In the genomic region with DNA sequence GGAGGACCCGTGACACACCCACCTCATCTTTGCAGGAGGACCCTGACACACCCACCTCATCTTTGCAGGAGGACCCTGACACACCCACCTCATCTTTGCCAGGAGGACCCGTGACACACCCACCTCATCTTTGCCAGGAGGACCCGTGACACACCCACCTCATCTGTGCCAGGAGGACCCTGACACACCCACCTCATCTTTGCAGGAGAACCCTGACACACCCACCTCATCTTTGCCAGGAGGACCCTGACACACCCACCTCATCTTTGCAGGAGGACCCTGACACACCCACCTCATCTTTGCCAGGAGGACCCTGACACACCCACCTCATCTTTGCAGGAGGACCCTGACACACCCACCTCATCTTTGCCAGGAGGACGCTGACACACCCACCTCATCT, we compare ENCODE assay signal across 1 cellular context. TPM values are rescaled to one million over a fixed set of nuclear protein-coding genes. Genes with fewer than 3 reads are reported as not detected.
"Had no signal": no experiment of that assay in that cellular context is flagged by ENCODE, and none has a peak within 500 bp of the region (broad histone marks: within the 10 kb centered on the region; RNA-seq: fewer than 3 reads in every experiment).

No MANE protein-coding gene starts in this region.

RNA-seq across cellular contexts. Expression of a gene that starts 31.8 kb away (rescaled TPM):
- total RNA-seq: osteoblast had no signal
